Comparison of ENCODE assay signal across 11 cellular contexts in the genomic region with DNA sequence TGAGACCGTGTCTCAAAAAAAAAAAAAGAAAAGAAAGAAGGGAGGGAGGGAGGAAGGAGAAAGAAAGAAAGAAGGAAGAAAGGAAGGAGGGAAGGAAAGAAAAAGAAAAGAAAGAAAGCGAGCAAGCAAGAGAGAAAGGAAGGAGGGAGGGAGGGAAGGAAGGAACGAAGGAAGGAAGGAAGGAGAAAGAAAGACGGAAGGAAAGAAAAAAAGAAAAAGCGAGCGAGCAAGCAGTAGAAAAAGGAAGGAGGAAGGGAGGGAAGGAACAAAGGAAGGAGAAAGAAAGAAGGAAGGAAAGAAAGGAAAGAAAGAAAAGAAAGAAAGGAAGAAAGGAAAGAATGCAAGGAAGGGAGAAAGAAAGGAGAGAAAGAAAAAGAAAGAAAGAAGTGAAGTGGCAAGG.
"Had no signal": no experiment of that assay in that cellular context is flagged by ENCODE, and none has a peak within 500 bp of the region (broad histone marks: within the 10 kb centered on the region; RNA-seq: fewer than 3 reads in every experiment).

No MANE protein-coding gene starts in this region.

- ATAC-seq: GM23338, HCT116 had no signal

- FAIRE-seq: H1, H54 had no signal

- H3K4me1 ChIP-seq: HAP-1 had no signal

- H3K36me3 ChIP-seq: HAP-1 had no signal

- H3K4me3 ChIP-seq: GM23248, GM23338, HAP-1 had no signal

- H3K4me2 ChIP-seq: GM23338 had no signal

- H3K9ac ChIP-seq: GM23248 had no signal

- H2AFZ ChIP-seq: GM23248, GM23338 had no signal

- H3K9me3 ChIP-seq: HAP-1 had no signal

- DNase-seq: GM23248, GOT3, H7, H9, HCEC 1CT, HFFc6 had no signal

- H3K27ac ChIP-seq: GM23248 had no signal
